1 cellular context compared by ENCODE assay signal in genomic region chr3:45664558-45664957, GRCh38.
TF ChIP-seq lines count a peak whose summit lies in the region.

No MANE protein-coding gene starts in this region.

TF ChIP-seq in SK-N-SH, 30 proteins besides CTCF, POLR2A, EP300 and RAD21 (continued from another document):
- TF ChIP-seq, protein P1, sequence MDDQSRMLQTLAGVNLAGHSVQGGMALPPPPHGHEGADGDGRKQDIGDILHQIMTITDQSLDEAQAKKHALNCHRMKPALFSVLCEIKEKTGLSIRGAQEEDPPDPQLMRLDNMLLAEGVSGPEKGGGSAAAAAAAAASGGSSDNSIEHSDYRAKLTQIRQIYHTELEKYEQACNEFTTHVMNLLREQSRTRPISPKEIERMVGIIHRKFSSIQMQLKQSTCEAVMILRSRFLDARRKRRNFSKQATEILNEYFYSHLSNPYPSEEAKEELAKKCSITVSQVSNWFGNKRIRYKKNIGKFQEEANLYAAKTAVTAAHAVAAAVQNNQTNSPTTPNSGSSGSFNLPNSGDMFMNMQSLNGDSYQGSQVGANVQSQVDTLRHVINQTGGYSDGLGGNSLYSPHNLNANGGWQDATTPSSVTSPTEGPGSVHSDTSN (IDR thresholded peaks at IDR 0.05) = no peak
- no peak for TF ChIP-seq RXRA (IDR thresholded peaks at IDR 0.05; ENCODE audit: borderline replicate concordance, low read depth)
- no peak for TF ChIP-seq ZBTB33 (IDR thresholded peaks at IDR 0.05; ENCODE audit: borderline replicate concordance, low read depth)
